Comparison of ENCODE assay signal across 30 cellular contexts in the genomic region with DNA sequence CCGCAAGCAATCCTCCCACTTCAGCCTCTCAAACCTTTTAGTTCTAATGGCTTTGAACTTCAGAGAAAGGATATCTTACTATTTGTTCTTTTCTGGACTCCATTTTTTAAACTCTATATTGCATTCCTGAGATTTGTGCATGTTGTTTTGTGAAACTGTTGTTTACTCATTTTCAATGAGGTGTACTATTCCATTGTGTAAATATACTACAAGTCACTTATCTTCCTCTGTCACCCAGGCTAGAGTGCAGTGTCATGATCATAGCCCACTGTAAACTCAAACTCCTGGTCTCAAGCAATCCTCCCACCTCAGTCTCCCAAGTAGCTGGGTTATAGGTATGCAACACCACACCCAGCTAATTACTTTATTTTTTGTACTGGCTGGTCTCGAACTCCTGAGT. TPM values are rescaled to one million over a fixed set of nuclear protein-coding genes. Genes with fewer than 3 reads are reported as not detected.
"Had no signal": no experiment of that assay in that cellular context is flagged by ENCODE, and none has a peak within 500 bp of the region (broad histone marks: within the 10 kb centered on the region; RNA-seq: fewer than 3 reads in every experiment).

No MANE protein-coding gene starts in this region.

- H3K4me3 ChIP-seq: stomach, suprapubic skin, testis, thoracic aorta, thyroid gland, tibial artery, tibial nerve, transverse colon, upper lobe of left lung, upper lobe of right lung, uterus, vagina had no signal

- H3K27ac ChIP-seq: stomach, suprapubic skin, testis, thoracic aorta, thyroid gland, tibial artery, tibial nerve, transverse colon, upper lobe of left lung, upper lobe of right lung, uterus, vagina had no signal

- ATAC-seq: stimulated activated effector memory CD8-positive, alpha-beta T cell treated with anti-CD3 and anti-CD28 coated beads, Interleukin-12 subunit alpha, Interleukin-12 subunit beta, amount 100 ng/mL, for 72 hours; stimulated activated memory B cell treated with anti-CD40 and anti-IgM and Interleukin-4, amounts not matched to agents 10 μg/mL and 1 μg/mL and 100 μg/mL, for 72 hours; stimulated activated naive B cell treated with anti-CD40 and anti-IgM and Interleukin-4, amounts not matched to agents 10 μg/mL and 1 μg/mL and 100 μg/mL, for 72 hours; stimulated activated naive CD8-positive, alpha-beta T cell treated with anti-CD3 and anti-CD28 coated beads, Interleukin-15, amount 100 ng/mL, for 72 hours; stimulated activated naive CD8-positive, alpha-beta T cell treated with anti-CD3 and anti-CD28 coated beads, Interleukin-15, Interleukin-2, amounts not matched to agents 100 U/mL and 50 U/mL, for 24 hours; upper lobe of right lung had no signal

- FAIRE-seq: urothelium cell line had no signal

- H3K36me3 ChIP-seq: stomach, suprapubic skin, thoracic aorta, thyroid gland, tibial artery, tibial nerve, transverse colon, upper lobe of left lung, upper lobe of right lung, uterus, vagina had no signal

- DNase-seq: stimulated activated CD4-positive, alpha-beta T cell treated with anti-CD3 and anti-CD28 coated beads, Interleukin-2, amount 100 ng/mL, for 48 hours; stimulated activated CD4-positive, alpha-beta T cell treated with anti-CD3 and anti-CD28 coated beads, Interleukin-4, amount 100 ng/mL, for 1 hour; stimulated activated CD4-positive, alpha-beta T cell treated with anti-CD3 and anti-CD28 coated beads, Interleukin-4, amount 100 ng/mL, for 24 hours; stimulated activated CD4-positive, alpha-beta T cell treated with anti-CD3 and anti-CD28 coated beads, Interleukin-4, amount 100 ng/mL, for 4 hours; stimulated activated CD8-positive, alpha-beta memory T cell treated with anti-CD3 and anti-CD28 coated beads, Interleukin-4, amount 100 ng/mL, for 48 hours; stimulated activated naive B cell treated with anti-CD40 and anti-IgM and Interleukin-4, amounts not matched to agents 10 μg/mL and 1 μg/mL and 100 μg/mL, for 72 hours; stimulated activated naive CD4-positive, alpha-beta T cell; stimulated activated naive CD4-positive, alpha-beta T cell treated with Interleukin-2 at 50 U/mL for 16 hours; stimulated activated naive CD8-positive, alpha-beta T cell treated with anti-CD3 and anti-CD28 coated beads, Interleukin-15, amount 100 ng/mL, for 72 hours; stimulated activated naive CD8-positive, alpha-beta T cell treated with anti-CD3 and anti-CD28 coated beads, Interleukin-15, Interleukin-2, amounts not matched to agents 100 U/mL and 50 U/mL, for 24 hours; stomach; substantia nigra; testis; thyroid gland; tibial artery; transverse colon; trophoblast cell; upper lobe of left lung; upper lobe of right lung; uterus had no signal

- H3K27me3 ChIP-seq: stomach, suprapubic skin, testis, thyroid gland, tibial artery, tibial nerve, transverse colon, upper lobe of left lung, upper lobe of right lung, uterus, vagina had no signal

- H3K4me1 ChIP-seq: stomach, suprapubic skin, testis, thyroid gland, tibial artery, tibial nerve, transverse colon, upper lobe of left lung, upper lobe of right lung, uterus, vagina had no signal

- H3K9me3 ChIP-seq: stomach, suprapubic skin, testis, thoracic aorta, thyroid gland, tibial artery, tibial nerve, transverse colon, upper lobe of left lung, upper lobe of right lung, uterus, vagina had no signal

RNA-seq across cellular contexts. Expression of a gene that starts 31.4 kb away (rescaled TPM):
- total RNA-seq: stomach, temporal lobe, thoracic aorta, thyroid gland, tibial nerve, transverse colon, upper lobe of right lung, ureter, urinary bladder, uterus, vagina had no signal
- polyA plus RNA-seq: stomach, urinary bladder had no signal
